ENCODE assay signal across 9 cellular contexts in the genomic region with DNA sequence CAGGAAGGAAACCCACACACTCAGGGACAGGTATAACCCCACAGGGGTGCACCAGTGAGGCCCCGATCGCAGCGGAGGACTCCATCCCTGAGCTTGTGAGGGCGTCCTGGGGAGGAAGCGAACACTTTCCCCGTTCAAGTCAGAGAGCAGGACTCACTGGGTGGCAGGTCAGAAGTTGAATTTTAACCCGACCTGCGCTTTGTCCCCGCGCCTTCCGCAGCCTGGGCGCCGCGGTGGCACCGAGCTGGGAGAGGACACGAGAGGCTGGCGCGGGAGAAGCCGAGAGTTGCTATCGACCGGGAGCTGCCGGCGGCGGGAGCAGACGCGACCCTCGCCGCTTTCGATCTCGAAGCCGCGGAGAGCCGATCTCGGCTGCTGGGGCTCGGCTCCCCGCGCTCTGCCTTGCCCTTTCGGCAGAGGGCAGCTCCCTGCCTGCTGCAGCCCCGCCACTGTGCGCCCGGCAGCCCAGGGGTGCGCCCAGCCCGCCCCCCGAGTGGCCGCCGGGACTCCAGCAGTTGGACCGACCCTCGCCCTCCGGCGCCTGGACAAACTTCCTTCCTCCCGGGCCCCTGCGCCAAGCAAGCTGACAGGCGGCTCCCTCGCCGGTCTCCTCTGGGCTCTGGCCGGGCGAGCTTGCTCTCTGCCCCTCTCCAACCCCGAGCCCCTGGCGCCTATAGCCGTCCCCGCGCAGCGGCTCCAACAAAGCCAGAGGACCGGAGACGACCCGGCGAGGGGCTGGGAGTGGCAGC. TPM values are rescaled to one million over a fixed set of nuclear protein-coding genes. Genes with fewer than 3 reads are reported as not detected.
DNase-seq lines count a peak whose midpoint lies in the region; ATAC-seq, FAIRE-seq and TF ChIP-seq lines count a peak whose summit lies in the region.
"Had no signal": no experiment of that assay in that cellular context is flagged by ENCODE, and none has a peak within 500 bp of the region (broad histone marks: within the 10 kb centered on the region; RNA-seq: fewer than 3 reads in every experiment).

No MANE protein-coding gene starts in this region.

- TF ChIP-seq EP300 in H1 (IDR thresholded peaks at IDR 0.05; ENCODE audit: borderline replicate concordance in 1 of 2, low read depth in 2 of 2, low read length in 2 of 2) (no peak), transverse colon (IDR thresholded peaks at IDR 0.05; ENCODE audit: low read depth) (no peak)

- in situ Hi-C loops in transverse colon (cut with MboI; ENCODE audit: low pct_ligation_motif_present in 1 of 4, low pct_unique_long_range_greater_than_20kb in 1 of 4, low sequenced_read_pairs in 3 of 4): no loop called here

- H3K27me3 ChIP-seq in BJ (ENCODE audit: control insufficient read depth, insufficient read depth, low read length) (no peaks in the 10 kb centered on the region), H1 (replicated peaks in 1 of 4; ENCODE audit: control insufficient read depth in 3 of 4, extremely low read depth in 1 of 4, insufficient read depth in 3 of 4, low read length in 3 of 4) (no peaks in the 10 kb centered on the region; a peak in 1 of 7 replicates), transverse colon (peaks cover 43% of the 10 kb centered on the region)

- peak in 1 of 2 experiments; percentile 3; a peak in 2 of 4 replicates for TF ChIP-seq RAD21 in H1 (IDR thresholded peaks at IDR 0.05 in 1 of 2, conservative IDR thresholded peaks at IDR 0.05 in 1 of 2; ENCODE audit: low read depth in 2 of 2, low read length in 2 of 2)

- H3K23me2 ChIP-seq in H1 (ENCODE audit: low read depth, low read length): peaks cover 3% of the 10 kb centered on the region; the same call in 1 of the 2 replicates

- peak overlapping the region; percentile 98 for H2AFZ ChIP-seq in H1 (ENCODE audit: low read length)

- WGBS in H1 (ENCODE audit: extremely low coverage in 1 of 2, insufficient coverage in 1 of 2, insufficient read length in 1 of 2, insufficient replicate concordance in 2 of 2, low coverage in 1 of 2, low lambda C conversion rate in 2 of 2, missing lambda C conversion rate in 1 of 2), 2 experiments: 4% methylated on average over 44 of the region's 67 CpGs; no CpG with 5 or more reads in 1 of the 2 experiments
- 1% methylated on average over 36 of the region's 67 CpGs; no CpG with 5 or more reads in 1 of the 2 donors for WGBS in transverse colon (ENCODE audit: low coverage in 1 of 2), 2 donors

- CTCF ChIA-PET in BJ (lab: Yijun Ruan, JAX) (interaction anchor here (0.6 to 3.7 kb wide), 11 partner anchors 10 to 435 kb away, joined by 3 to 20 read pairs (median 4); no protein-coding TSS in a partner anchor), H1 (lab: Charles Lee; ENCODE audit: partially characterized antibody) (interaction anchor here (0.7 to 1.3 kb wide), 6 partner anchors 24 to 324 kb away, joined by 3 read pairs; no protein-coding TSS in a partner anchor)

- FAIRE-seq in H1 (lab: Jason Lieb, UNC): no peak

- no peak overlapping the region for H3K4ac ChIP-seq in H1 (replicated peaks; ENCODE audit: insufficient read length, low read depth, low read length)

- no peak overlapping the region for H2BK20ac ChIP-seq in H1 (ENCODE audit: low read length)

- no peak overlapping the region for H3K14ac ChIP-seq in H1 (ENCODE audit: insufficient read length)

- H2BK12ac ChIP-seq in H1 (ENCODE audit: low read depth, low read length): peak overlapping the region; percentile 77; the same call in 1 of the 2 replicates

- peak overlapping the region; percentile 45 to 65 (median 50); a peak in 6 of 7 replicates for H3K9ac ChIP-seq in H1 (replicated peaks in 1 of 4; ENCODE audit: extremely low read depth in 1 of 4, low read depth in 3 of 4, low read length in 3 of 4)

- H3K4me1 ChIP-seq in H1 (replicated peaks in 1 of 4; ENCODE audit: control insufficient read depth in 3 of 4, insufficient read depth in 4 of 4, low read length in 3 of 4) (peaks cover 0 to 9% (median 5%) of the 10 kb centered on the region in 4 experiments; a peak in 3 of 7 replicates), transverse colon (peaks cover 0 to 14% (median 1%) of the 10 kb centered on the region in 4 donors)

- H2BK120ac ChIP-seq in H1 (replicated peaks; ENCODE audit: low read depth, low read length): no peak overlapping the region

- H4K8ac ChIP-seq in H1 (ENCODE audit: extremely low read depth, insufficient read depth, low read length): peak overlapping the region; percentile 72; the same call in 1 of the 2 replicates

- peak overlapping the region; percentile 84 for H3K4me3 ChIP-seq in BJ (ENCODE audit: low read depth, low read length)
- H3K4me3 ChIP-seq in H1 (ENCODE audit: extremely low read depth in 1 of 4, insufficient read depth in 2 of 4, low read depth in 3 of 4, low read length in 4 of 4): peak overlapping the region; percentile 66 to 98 (median 88)
- peak overlapping the region; percentile 62 to 84 (median 75) for H3K4me3 ChIP-seq in transverse colon

- no peaks in the 10 kb centered on the region for H3K9me3 ChIP-seq in H1 (ENCODE audit: insufficient read depth in 2 of 2, low read depth in 1 of 2, low read length in 1 of 2)
- no peaks in the 10 kb centered on the region for H3K9me3 ChIP-seq in transverse colon

- H3K79me1 ChIP-seq in H1 (ENCODE audit: low read depth, low read length): no peaks in the 10 kb centered on the region

- H4K91ac ChIP-seq in H1 (replicated peaks; ENCODE audit: insufficient read length, low read length): peak overlapping the region; percentile 25

- ATAC-seq in GM18870 (IDR thresholded peaks at IDR 0.05; ENCODE audit: unreplicated experiment) (peak; percentile 44), HG02973 (IDR thresholded peaks at IDR 0.05; ENCODE audit: unreplicated experiment) (peak; percentile 42)

- POLR2A ChIA-PET in BJ (lab: Charles Lee): interaction anchor here (0.6 kb wide), 3 partner anchors 80 to 200 kb away, joined by 3 to 5 read pairs (median 3); no protein-coding TSS in a partner anchor
- POLR2A ChIA-PET in H1 (lab: Charles Lee; ENCODE audit: partially characterized antibody): interaction anchor here (0.8 to 1.8 kb wide), 7 partner anchors 11 to 154 kb away, joined by 3 to 7 read pairs (median 3); no protein-coding TSS in a partner anchor

- H2BK5ac ChIP-seq in H1 (ENCODE audit: low read depth, low read length): peak overlapping the region; percentile 18; the same call in 1 of the 2 replicates

- no peaks in the 10 kb centered on the region for H3K36me3 ChIP-seq in BJ (ENCODE audit: control insufficient read depth, insufficient read depth, low read length)
- H3K36me3 ChIP-seq in H1 (ENCODE audit: control insufficient read depth in 2 of 4, insufficient read depth in 4 of 4, low read length in 3 of 4): no peaks in the 10 kb centered on the region
- no peaks in the 10 kb centered on the region for H3K36me3 ChIP-seq in transverse colon

- no peak for TF ChIP-seq CTCF in BJ (IDR thresholded peaks at IDR 0.05; ENCODE audit: insufficient read depth, low read depth, low read length)
- no peak for TF ChIP-seq CTCF in H1 (IDR thresholded peaks at IDR 0.05; ENCODE audit: control extremely low read depth in 1 of 3, insufficient read depth in 1 of 3, low read depth in 1 of 3, low read length in 3 of 3)
- TF ChIP-seq CTCF in transverse colon (IDR thresholded peaks at IDR 0.05): no peak

- H4K5ac ChIP-seq in H1 (ENCODE audit: insufficient read length, low read depth, low read length): peak overlapping the region; percentile 26

- H4K20me1 ChIP-seq in H1 (replicated peaks in 1 of 2; ENCODE audit: control insufficient read depth in 1 of 2, insufficient read depth in 2 of 2, low read length in 2 of 2): no peaks in the 10 kb centered on the region

- peak overlapping the region; percentile 20 for H3K56ac ChIP-seq in H1 (replicated peaks; ENCODE audit: insufficient read length, low read depth, low read length)

- H3K4me2 ChIP-seq in H1 (ENCODE audit: insufficient read depth in 1 of 2, low read depth in 2 of 2, low read length in 2 of 2): peak overlapping the region; percentile 75 to 79

- H3K18ac ChIP-seq in H1 (ENCODE audit: extremely low read depth, low read length): peak overlapping the region; percentile 80; the same call in 1 of the 2 replicates

- no peak overlapping the region for H3K23ac ChIP-seq in H1 (ENCODE audit: insufficient read length)

- no peak overlapping the region for H2BK15ac ChIP-seq in H1 (ENCODE audit: low read length)

- TF ChIP-seq POLR2A in H1 (IDR thresholded peaks at IDR 0.05; ENCODE audit: control extremely low read depth in 1 of 2, low read depth in 2 of 2, low read length in 2 of 2): no peak; a peak in 1 of 3 replicates
- no peak for TF ChIP-seq POLR2A in transverse colon (IDR thresholded peaks at IDR 0.05)

- H2AK5ac ChIP-seq in H1 (ENCODE audit: low read depth, low read length): no peak overlapping the region

- H3K27ac ChIP-seq in H1 (ENCODE audit: low read depth, low read length) (peak overlapping the region; percentile 56), transverse colon (peak overlapping the region; percentile 63 to 82 (median 72))

- intact Hi-C loops in transverse colon (cut with DNase I; ENCODE audit: low total_unique reads): no loop called here

- DNase-seq in BJ (ENCODE audit: low read depth) (no peak), NCI-H69 (lab: John Stamatoyannopoulos, UW) (peak; percentile 83), H1 (ENCODE audit: low read depth in 1 of 2, low spot score in 2 of 2) (peak; percentile 29 to 85), lung microvascular endothelial cell (ENCODE audit: low read depth in 2 of 2) (peak; percentile 4 to 26), transverse colon (peak; percentile 51), activated gamma-delta T cell (lab: John Stamatoyannopoulos, UW) (no peak)

- peaks cover 0 to 10% of the 10 kb centered on the region in 2 experiments; a peak in 2 of 4 replicates for H3K79me2 ChIP-seq in H1 (ENCODE audit: control insufficient read depth in 1 of 2, insufficient read depth in 2 of 2, low read length in 2 of 2)

TF ChIP-seq in H1, 55 proteins besides CTCF, POLR2A, EP300 and RAD21 (continues in another document):
- peak; percentile 26; the same call in 1 of the 2 replicates for TF ChIP-seq TAF1 (IDR thresholded peaks at IDR 0.05; ENCODE audit: low read depth, low read length)
- TF ChIP-seq SAP30 (IDR thresholded peaks at IDR 0.05; ENCODE audit: insufficient read depth, insufficient replicate concordance, low read length): peak; percentile 31
- peak; percentile 96 for TF ChIP-seq CTBP2 (IDR thresholded peaks at IDR 0.05; ENCODE audit: borderline replicate concordance, insufficient read depth, insufficient read length, low read length)
- TF ChIP-seq JUN (IDR thresholded peaks at IDR 0.05; ENCODE audit: low read depth, low read length): no peak

RNA-seq across cellular contexts. Expression of gene LIN7A, which starts 0.9 kb away (rescaled TPM):
- polyA plus RNA-seq in BJ (2011; rRNA removed): 15.4 and 24.0 TPM in 2 replicates
- 9.8 and 19.9 TPM in 2 replicates for polyA minus RNA-seq in BJ (2011; rRNA and poly(A)+ RNA removed)
- total RNA-seq in H1 (2021; fragmentation: NEBNext Ultra II Directional; extraction: Animal tissue kit (Norgen Biotek cat#: 25700)): 17.8 and 22.0 TPM in 2 replicates
- polyA plus RNA-seq in H1 (2011; rRNA removed): 5.0 and 5.8 TPM in 2 replicates
- polyA plus RNA-seq in H1 (2011; cell fraction: cytosol; rRNA removed): 10.2 TPM
- 7.4 TPM for polyA plus RNA-seq in H1 (2011; cell fraction: nucleus; rRNA removed)
- polyA plus RNA-seq in H1 (2012, experiment 1 of 2): 12.2 to 16.0 TPM (median 12.7 TPM) in 4 replicates
- polyA plus RNA-seq in H1 (2012, experiment 2 of 2): 0.63 TPM
- polyA plus RNA-seq in H1 (2013, experiment 1 of 2): 5.7 TPM
- polyA plus RNA-seq in H1 (2013, experiment 2 of 2): 5.2 TPM
- polyA minus RNA-seq in H1 (2011; rRNA and poly(A)+ RNA removed): 19.1 and 26.0 TPM in 2 replicates
- polyA minus RNA-seq in H1 (2011; cell fraction: cytosol; rRNA and poly(A)+ RNA removed): 6.0 TPM
- polyA minus RNA-seq in H1 (2011; cell fraction: nucleus; rRNA and poly(A)+ RNA removed): 34.5 TPM
- 0.20 and 0.22 TPM in 2 replicates for total RNA-seq in lung microvascular endothelial cell
- total RNA-seq in transverse colon: 10 to 100 TPM in 2 of 4 donors, 1 to 10 TPM in 2; 7.4 to 31.0 (median 9.0) TPM
- total RNA-seq: RPMI7951 had no signal

Comparison
In these comparisons a context has a peak if more than half of its experiments do, and no peak if none do; other contexts are left out.
1. DNase-seq: peak in NCI-H69 (single experiment), H1 (2 of 2), lung microvascular endothelial cell (2 of 2) and transverse colon (single experiment); none in BJ (single experiment) and activated gamma-delta T cell (single experiment).
2. Peak in every context shown above with its lines, with median percentiles within 50 percentile points of each other: H3K4me3 ChIP-seq.